24 cellular contexts compared by ENCODE assay signal in the genomic region with DNA sequence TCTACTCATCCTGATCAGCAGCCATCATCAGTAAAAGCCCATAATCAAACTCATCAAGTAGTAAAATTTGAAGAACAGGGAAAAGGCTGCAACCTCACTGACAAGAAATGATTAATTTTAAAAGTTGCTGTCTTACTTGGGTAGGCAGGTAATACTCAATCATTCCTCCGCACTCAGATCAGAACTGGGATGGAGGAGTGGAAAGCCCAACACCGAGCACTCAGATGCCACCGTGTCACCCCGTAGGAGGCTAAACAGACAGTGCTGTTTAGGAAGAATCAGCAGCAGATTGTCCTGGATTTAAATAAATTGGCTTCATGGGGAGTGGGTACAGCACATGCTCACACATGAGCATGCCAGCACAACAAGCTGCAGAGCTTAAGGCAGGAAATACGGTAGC.
"Had no signal": no experiment of that assay in that cellular context is flagged by ENCODE, and none has a peak within 500 bp of the region (broad histone marks: within the 10 kb centered on the region; RNA-seq: fewer than 3 reads in every experiment).

No MANE protein-coding gene starts in this region.

- H3K36me3 Mint-ChIP-seq: immature natural killer cell; mesothelial cell of epicardium; naive B cell; natural killer cell; stimulated activated naive B cell treated with anti-CD40 and anti-IgM and Interleukin-4, amounts not matched to agents 10 μg/mL and 1 μg/mL and 100 μg/mL, for 72 hours had no signal

- H3K4me3 Mint-ChIP-seq: immature natural killer cell; mesothelial cell of epicardium; naive B cell; natural killer cell; stimulated activated naive B cell treated with anti-CD40 and anti-IgM and Interleukin-4, amounts not matched to agents 10 μg/mL and 1 μg/mL and 100 μg/mL, for 72 hours had no signal

- DNase-seq: hypothalamus; immature natural killer cell; kidney; left colon; left lung; mesendoderm; naive B cell; natural killer cell; ovary; retina; right cardiac atrium; stimulated activated CD4-positive, alpha-beta T cell treated with anti-CD3 and anti-CD28 coated beads, Interleukin-12 subunit alpha, Interleukin-12 subunit beta, amount 100 ng/mL, for 4 hours; stimulated activated CD4-positive, alpha-beta T cell treated with anti-CD3 and anti-CD28 coated beads, Interleukin-15, amount 100 ng/mL, for 24 hours; stimulated activated CD4-positive, alpha-beta T cell treated with anti-CD3 and anti-CD28 coated beads, Interleukin-2, amount 100 ng/mL, for 24 hours; stimulated activated CD4-positive, alpha-beta T cell treated with anti-CD3 and anti-CD28 coated beads, Interleukin-4, amount 100 ng/mL, for 1 hour; stimulated activated naive B cell treated with anti-CD40 and anti-IgM and Interleukin-4, amounts not matched to agents 10 μg/mL and 1 μg/mL and 100 μg/mL, for 72 hours; stimulated activated naive CD8-positive, alpha-beta T cell treated with anti-CD3 and anti-CD28 coated beads, Interleukin-15, Interleukin-2, amounts not matched to agents 100 U/mL and 50 U/mL, for 24 hours; stomach; testis; thyroid gland; transverse colon; upper lobe of left lung had no signal

- H3K4me1 Mint-ChIP-seq: immature natural killer cell; naive B cell; natural killer cell; stimulated activated naive B cell treated with anti-CD40 and anti-IgM and Interleukin-4, amounts not matched to agents 10 μg/mL and 1 μg/mL and 100 μg/mL, for 72 hours had no signal

- H3K9me3 Mint-ChIP-seq: mesothelial cell of epicardium; stimulated activated naive B cell treated with anti-CD40 and anti-IgM and Interleukin-4, amounts not matched to agents 10 μg/mL and 1 μg/mL and 100 μg/mL, for 72 hours had no signal

- H3K27ac Mint-ChIP-seq: immature natural killer cell; mesothelial cell of epicardium; naive B cell; natural killer cell; progenitor cell of endocrine pancreas; stimulated activated naive B cell treated with anti-CD40 and anti-IgM and Interleukin-4, amounts not matched to agents 10 μg/mL and 1 μg/mL and 100 μg/mL, for 72 hours had no signal

- H3K27me3 Mint-ChIP-seq: naive B cell; progenitor cell of endocrine pancreas; stimulated activated naive B cell treated with anti-CD40 and anti-IgM and Interleukin-4, amounts not matched to agents 10 μg/mL and 1 μg/mL and 100 μg/mL, for 72 hours had no signal
